ENCODE assay signal across 8 cellular contexts in the genomic region with DNA sequence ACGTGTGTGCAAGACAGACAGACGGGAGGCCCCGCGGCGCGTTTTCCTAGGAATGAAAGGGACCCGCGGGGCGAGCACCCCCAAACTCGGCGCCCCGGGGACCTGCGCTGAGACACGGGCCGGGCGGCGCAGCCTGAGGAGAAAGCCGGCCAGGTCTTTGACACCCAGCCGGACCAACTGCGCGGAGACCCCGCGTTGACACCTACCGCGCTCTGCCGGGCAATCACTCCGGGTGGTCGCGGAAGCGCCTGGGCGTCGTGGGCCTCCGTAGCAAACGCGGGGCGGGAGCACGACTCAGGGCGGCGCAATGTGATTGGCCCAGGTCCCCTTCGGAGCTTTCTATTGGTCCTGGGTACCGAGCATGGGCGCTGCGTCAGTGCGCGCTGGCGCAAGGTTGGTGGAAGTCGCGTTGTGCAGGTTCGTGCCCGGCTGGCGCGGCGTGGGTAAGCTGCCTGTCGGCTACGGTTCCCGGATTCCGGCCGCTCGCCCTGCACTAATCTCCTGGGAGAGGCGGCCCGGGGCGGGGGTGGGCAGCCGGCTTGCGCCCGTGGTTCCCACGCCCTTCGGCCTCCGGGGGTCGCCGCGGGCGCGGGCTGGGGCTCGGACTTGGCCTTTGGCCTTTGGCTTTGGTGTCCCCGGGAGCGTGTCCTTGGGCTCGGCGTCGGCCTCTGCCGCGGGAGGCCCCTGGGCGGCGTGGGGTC. TPM values are rescaled to one million over a fixed set of nuclear protein-coding genes. Genes with fewer than 3 reads are reported as not detected.
DNase-seq lines count a peak whose midpoint lies in the region; ATAC-seq and TF ChIP-seq lines count a peak whose summit lies in the region.

TSS of gene FASTKD3 (minus strand) at position 259 of the 701 bp plus-strand sequence. CDS start 948 bp downstream, outside the sequence.
TSS of gene MTRR (plus strand) at position 376 of the 701 bp plus-strand sequence. CDS start 1,647 bp downstream, outside the sequence.

- H3K27ac Mint-ChIP-seq in activated T-cell treated with anti-CD3 and anti-CD28 coated beads, Interleukin-2, amount 50 U/mL, for 24 hours: peak within 1 kb of the TSS; percentile 95

- peaks cover 85% of the 10 kb centered on the region for H3K36me3 Mint-ChIP-seq in activated T-cell treated with anti-CD3 and anti-CD28 coated beads, Interleukin-2, amount 50 U/mL, for 24 hours (ENCODE audit: low read depth)

- H3K36me3 ChIP-seq in esophagus (ENCODE audit: control insufficient read depth in 2 of 2, insufficient read depth in 2 of 2, low read length in 1 of 2) (no peaks in the 10 kb centered on the region), muscle layer of duodenum (ENCODE audit: control insufficient read depth in 1 of 2, insufficient read depth in 2 of 2, low read length in 2 of 2) (peaks cover 0 to 7% of the 10 kb centered on the region in 2 donors)

- no peaks in the 10 kb centered on the region for H3K9me3 Mint-ChIP-seq in activated T-cell treated with anti-CD3 and anti-CD28 coated beads, Interleukin-2, amount 50 U/mL, for 24 hours

- peak within 1 kb of the TSS; percentile 68 to 96 for H3K4me3 ChIP-seq in esophagus (ENCODE audit: low read depth in 1 of 2, low read length in 2 of 2)
- peak within 1 kb of the TSS; percentile 94 to 100 for H3K4me3 ChIP-seq in muscle layer of duodenum (ENCODE audit: low read depth in 1 of 2, low read length in 2 of 2)

- H3K4me1 ChIP-seq in esophagus (ENCODE audit: control insufficient read depth in 2 of 2, insufficient read depth in 2 of 2, low read length in 1 of 2) (peaks cover 0 to 2% of the 10 kb centered on the region in 2 donors), muscle layer of duodenum (ENCODE audit: control insufficient read depth in 1 of 2, insufficient read depth in 2 of 2, low read length in 2 of 2) (peaks cover 27% of the 10 kb centered on the region in 2 donors)

- H3K4me3 Mint-ChIP-seq in activated T-cell treated with anti-CD3 and anti-CD28 coated beads, Interleukin-2, amount 50 U/mL, for 24 hours: peak within 1 kb of the TSS; percentile 91

- H3K27me3 Mint-ChIP-seq in activated T-cell treated with anti-CD3 and anti-CD28 coated beads, Interleukin-2, amount 50 U/mL, for 24 hours: no peaks in the 10 kb centered on the region

- peaks cover 72% of the 10 kb centered on the region for H3K4me1 Mint-ChIP-seq in activated T-cell treated with anti-CD3 and anti-CD28 coated beads, Interleukin-2, amount 50 U/mL, for 24 hours (ENCODE audit: low read depth)

- peak; percentile 97 for ATAC-seq in GM21717 (IDR thresholded peaks at IDR 0.05; ENCODE audit: unreplicated experiment)

- in situ Hi-C loops in KBM-7 (cut with MboI; ENCODE audit: low pct_unique_long_range_greater_than_20kb, low sequenced_read_pairs): no loop called here

- 0 to 1% methylated on average over 81 to 83 of the region's 83 CpGs for WGBS in esophagus, 2 donors

- H3K27me3 ChIP-seq in esophagus (ENCODE audit: control insufficient read depth in 1 of 2, insufficient read depth in 2 of 2, low read length in 2 of 2) (no peaks in the 10 kb centered on the region), muscle layer of duodenum (ENCODE audit: low read depth, low read length) (no peaks in the 10 kb centered on the region)

- H3K27ac ChIP-seq in esophagus (ENCODE audit: low read depth in 2 of 2, low read length in 1 of 2) (peak within 1 kb of the TSS; percentile 48 to 68), muscle layer of duodenum (ENCODE audit: low read length) (peak within 1 kb of the TSS; percentile 61)

- DNase-seq in DMS153 treated with DMSO at 0.1 percent for 48 hours (lab: John Stamatoyannopoulos, UW; ENCODE audit: unreplicated experiment) (peak; percentile 93), KBM-7 (peak; percentile 91)
- peak; percentile 90 for DNase-seq in activated T-cell treated with anti-CD3 and anti-CD28 coated beads, Interleukin-2, amount 50 U/mL, for 24 hours
- peak; percentile 80 to 88 for DNase-seq in stimulated activated CD8-positive, alpha-beta memory T cell treated with anti-CD3 and anti-CD28 coated beads, Interleukin-7, amount 100 ng/mL, for 4 hours (ENCODE audit: low read depth in 2 of 2)

- H3K9me3 ChIP-seq in esophagus (ENCODE audit: control insufficient read depth in 2 of 2, insufficient read depth in 1 of 2, low read depth in 1 of 2, low read length in 1 of 2) (no peaks in the 10 kb centered on the region), muscle layer of duodenum (ENCODE audit: control insufficient read depth in 1 of 2, low read length in 2 of 2) (no peaks in the 10 kb centered on the region)

TF ChIP-seq in PFSK-1, 5 proteins besides CTCF, POLR2A, EP300 and RAD21:
- TF ChIP-seq TAF1 (IDR thresholded peaks at IDR 0.05; ENCODE audit: borderline replicate concordance, insufficient read depth, low read length) (peak; percentile 81; the same call in 1 of the 2 replicates), SIN3A (IDR thresholded peaks at IDR 0.05; ENCODE audit: borderline replicate concordance, insufficient read depth, low read length) (no peak), POLR2AphosphoS5 (IDR thresholded peaks at IDR 0.05; ENCODE audit: low read depth, low read length) (peak; percentile 85), FOXP2 (optimal IDR thresholded peaks at IDR 0.05; ENCODE audit: borderline replicate concordance, extremely low read depth, extremely low read length, insufficient read depth) (peak; percentile 65), REST (IDR thresholded peaks at IDR 0.05; ENCODE audit: insufficient read depth in 1 of 2, low read depth in 2 of 2, low read length in 2 of 2) (no peak)

RNA-seq across cellular contexts. Expression of gene FASTKD3, which starts in this region (rescaled TPM):
- 5.5 TPM for polyA plus RNA-seq in PFSK-1 (2012; ENCODE audit: insufficient read length, low read depth)
- polyA plus RNA-seq in esophagus: 1 to 10 TPM; 7.8 to 8.0 TPM

RNA-seq across cellular contexts. Expression of gene MTRR, which starts in this region (rescaled TPM):
- polyA plus RNA-seq in PFSK-1 (2012; ENCODE audit: insufficient read length, low read depth): 38.2 TPM
- 10 to 100 TPM in 1 of 2 donors, 1 to 10 TPM in 1; 4.8 to 11.8 TPM for polyA plus RNA-seq in esophagus

Comparison
In these comparisons a context has a peak if more than half of its experiments do, and no peak if none do; other contexts are left out.
1. Peak in every context shown above with its lines: DNase-seq, ATAC-seq, H3K4me3 ChIP-seq and H3K27ac ChIP-seq.